In genomic region chr17:78231991-78232759, GRCh38 we compare ENCODE assay signal across 1 cellular context.
TF ChIP-seq lines count a peak whose summit lies in the region.

No MANE protein-coding gene starts in this region.

TF ChIP-seq in WTC11, 78 proteins besides CTCF, POLR2A, EP300 and RAD21 (continued from another document):
- TF ChIP-seq ATF3 (CRISPR knock-in tag; conservative IDR thresholded peaks at IDR 0.05) (no peak), TEAD4 (CRISPR knock-in tag; IDR thresholded peaks at IDR 0.05) (no peak), SMAD3 (CRISPR knock-in tag; IDR thresholded peaks at IDR 0.05; ENCODE audit: borderline replicate concordance) (no peak), ATF2 (CRISPR knock-in tag; IDR thresholded peaks at IDR 0.05; ENCODE audit: borderline replicate concordance, low read depth) (no peak), ZNF232 (CRISPR knock-in tag; IDR thresholded peaks at IDR 0.05) (no peak), CDX4 (CRISPR knock-in tag; IDR thresholded peaks at IDR 0.05; ENCODE audit: borderline replicate concordance) (no peak), NFYB (CRISPR knock-in tag; conservative IDR thresholded peaks at IDR 0.05; ENCODE audit: low read depth) (no peak), MXD4 (CRISPR knock-in tag; IDR thresholded peaks at IDR 0.05; ENCODE audit: borderline replicate concordance) (no peak), TP53 (CRISPR knock-in tag; IDR thresholded peaks at IDR 0.05) (no peak), ARID4B (CRISPR knock-in tag; IDR thresholded peaks at IDR 0.05; ENCODE audit: borderline replicate concordance) (no peak), NFE2L1 (CRISPR knock-in tag; IDR thresholded peaks at IDR 0.05) (no peak)
- TF ChIP-seq, protein P1, sequence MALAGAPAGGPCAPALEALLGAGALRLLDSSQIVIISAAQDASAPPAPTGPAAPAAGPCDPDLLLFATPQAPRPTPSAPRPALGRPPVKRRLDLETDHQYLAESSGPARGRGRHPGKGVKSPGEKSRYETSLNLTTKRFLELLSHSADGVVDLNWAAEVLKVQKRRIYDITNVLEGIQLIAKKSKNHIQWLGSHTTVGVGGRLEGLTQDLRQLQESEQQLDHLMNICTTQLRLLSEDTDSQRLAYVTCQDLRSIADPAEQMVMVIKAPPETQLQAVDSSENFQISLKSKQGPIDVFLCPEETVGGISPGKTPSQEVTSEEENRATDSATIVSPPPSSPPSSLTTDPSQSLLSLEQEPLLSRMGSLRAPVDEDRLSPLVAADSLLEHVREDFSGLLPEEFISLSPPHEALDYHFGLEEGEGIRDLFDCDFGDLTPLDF (CRISPR knock-in tag; IDR thresholded peaks at IDR 0.05): no peak
